In genomic region chr2:216371756-216372702, GRCh38 we compare ENCODE assay signal across 8 cellular contexts. TPM values are rescaled to one million over a fixed set of nuclear protein-coding genes. Genes with fewer than 3 reads are reported as not detected.
DNase-seq lines count a peak whose midpoint lies in the region; ATAC-seq lines count a peak whose summit lies in the region.

Gene MARCHF4, minus strand, starts transcription at chr2:216372483. Its CDS starts 2,223 bp downstream, at chr2:216370260.

- ATAC-seq in GM18498 (IDR thresholded peaks at IDR 0.05; ENCODE audit: unreplicated experiment) (peak; percentile 61), left colon (peak; percentile 70), GM19035 (IDR thresholded peaks at IDR 0.05; ENCODE audit: unreplicated experiment) (no peak), HG03442 (IDR thresholded peaks at IDR 0.05; ENCODE audit: unreplicated experiment) (no peak)

- DNase-seq in NCI-H2171 treated with DMSO at 0.1 percent for 48 hours (lab: John Stamatoyannopoulos, UW) (peak; percentile 54), dermis blood vessel endothelial cell (peak; percentile 92), left colon (peak; percentile 28 to 60)
- DNase-seq in activated CD4-positive, alpha-beta memory T cell treated with anti-CD3 and anti-CD28 coated beads for 36 hours: peak; percentile 75
- peak; percentile 57 for DNase-seq in stimulated activated CD4-positive, alpha-beta T cell treated with anti-CD3 and anti-CD28 coated beads, Interleukin-1b, Interleukin-23, amount 100 ng/mL, for 48 hours

- H3K27ac Mint-ChIP-seq in activated CD4-positive, alpha-beta memory T cell treated with anti-CD3 and anti-CD28 coated beads for 36 hours: no peak within 1 kb of the TSS

- H3K27me3 Mint-ChIP-seq in activated CD4-positive, alpha-beta memory T cell treated with anti-CD3 and anti-CD28 coated beads for 36 hours: peaks cover 48% of the 10 kb centered on the region

- CTCF ChIA-PET in activated CD4-positive, alpha-beta memory T cell treated with anti-CD3 and anti-CD28 coated beads for 36 hours (lab: Charles Lee): interaction anchor here (0.7 kb wide), 1 partner anchor 18 kb away, joined by 3 read pairs; no protein-coding TSS in a partner anchor

- H3K4me3 Mint-ChIP-seq in activated CD4-positive, alpha-beta memory T cell treated with anti-CD3 and anti-CD28 coated beads for 36 hours: no peak within 1 kb of the TSS

- H3K4me1 Mint-ChIP-seq in activated CD4-positive, alpha-beta memory T cell treated with anti-CD3 and anti-CD28 coated beads for 36 hours (ENCODE audit: low read depth): peaks cover 11% of the 10 kb centered on the region

- POLR2A ChIA-PET in activated CD4-positive, alpha-beta memory T cell treated with anti-CD3 and anti-CD28 coated beads for 36 hours (lab: Charles Lee): no interaction called here

- intact Hi-C loops in activated CD4-positive, alpha-beta memory T cell treated with anti-CD3 and anti-CD28 coated beads for 36 hours (cut with micrococcal nuclease): loop anchor here (2.0 kb wide), 2 partner anchors 23 to 41 kb away; partner anchors contain the start of gene SMARCAL1
- intact Hi-C loops in left colon (cut with DNase I, micrococcal nuclease): no loop called here

- H3K36me3 Mint-ChIP-seq in activated CD4-positive, alpha-beta memory T cell treated with anti-CD3 and anti-CD28 coated beads for 36 hours: no peaks in the 10 kb centered on the region

- no peaks in the 10 kb centered on the region for H3K9me3 Mint-ChIP-seq in activated CD4-positive, alpha-beta memory T cell treated with anti-CD3 and anti-CD28 coated beads for 36 hours

RNA-seq across cellular contexts. Expression of gene MARCHF4, which starts in this region (rescaled TPM):
- not detected for total RNA-seq in activated CD4-positive, alpha-beta memory T cell treated with anti-CD3 and anti-CD28 coated beads for 36 hours
- 1.5 TPM in 2 replicates for total RNA-seq in dermis blood vessel endothelial cell
- under 1 TPM; 0.37 to 0.73 TPM for total RNA-seq in left colon

Comparison
In these comparisons a context has a peak if more than half of its experiments do, and no peak if none do; other contexts are left out.
1. Peak in DNase-seq in activated CD4-positive, alpha-beta memory T cell treated with anti-CD3 and anti-CD28 coated beads for 36 hours; RNA of the gene not detected or under 1 TPM.
2. Peak in DNase-seq and ATAC-seq in left colon; RNA of the gene not detected or under 1 TPM.